ENCODE assay signal across 8 cellular contexts in the genomic region with DNA sequence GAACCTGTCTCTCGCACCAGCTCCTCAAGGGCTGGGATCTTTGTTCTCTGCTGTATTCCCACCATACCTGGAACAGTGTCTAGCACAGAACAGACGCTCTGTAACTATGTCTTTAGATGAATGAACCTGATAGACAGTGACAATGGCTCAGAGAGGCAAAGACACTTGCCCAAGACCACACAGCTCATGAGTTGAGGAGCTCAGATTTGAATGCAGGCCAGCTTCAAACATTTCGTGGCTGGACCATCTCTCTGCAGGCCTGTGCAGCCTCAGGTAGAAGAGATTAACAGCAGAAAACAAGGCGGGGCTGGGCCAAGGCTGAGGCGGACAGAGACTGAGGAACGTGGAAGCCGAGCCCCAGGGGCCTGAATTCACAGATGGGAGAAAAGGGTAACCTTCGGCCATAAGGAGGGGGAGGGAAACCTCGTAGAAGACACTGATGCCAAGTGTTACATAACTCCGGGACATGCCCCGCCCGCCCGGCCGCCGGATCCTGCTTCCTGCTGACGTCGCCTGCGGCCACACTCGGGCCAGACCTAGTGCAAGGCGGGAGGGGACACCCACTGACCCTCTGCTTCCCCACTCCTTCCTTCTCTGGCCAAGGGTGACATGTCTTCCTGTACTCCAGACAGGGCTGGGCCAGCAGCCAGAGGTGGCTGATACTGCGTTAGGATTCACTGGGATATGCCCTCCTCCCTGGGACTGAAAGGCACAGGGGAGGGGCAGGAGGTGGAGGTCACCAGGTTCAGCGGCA.
DNase-seq lines count a peak whose midpoint lies in the region; ATAC-seq, FAIRE-seq and TF ChIP-seq lines count a peak whose summit lies in the region.

No MANE protein-coding gene starts in this region.

- no peak overlapping the region for H2BK12ac ChIP-seq in H9 (ENCODE audit: insufficient read length, low read depth, low read length)

- H3K56ac ChIP-seq in H9 (ENCODE audit: insufficient read length, low read depth, low read length): no peak overlapping the region

- no peak overlapping the region for H3K4me3 Mint-ChIP-seq in H9

- H2AFZ ChIP-seq in H9 (ENCODE audit: low read length) (no peak overlapping the region), K562 (ENCODE audit: low read depth, low read length) (no peak overlapping the region), smooth muscle cell (ENCODE audit: low read depth) (no peak overlapping the region)

- H3K4me1 ChIP-seq in H9 (ENCODE audit: insufficient read depth, low read length) (no peaks in the 10 kb centered on the region), K562 (replicated peaks in 1 of 2; ENCODE audit: control insufficient read depth in 2 of 2, insufficient read depth in 2 of 2, low read length in 2 of 2) (peaks cover 0 to 22% of the 10 kb centered on the region in 2 experiments; a peak in 1 of 5 replicates), smooth muscle cell (ENCODE audit: low read depth) (no peaks in the 10 kb centered on the region)

- H4K5ac ChIP-seq in H9 (ENCODE audit: insufficient read length, low read depth, low read length): no peak overlapping the region

- H3K4me2 ChIP-seq in H9 (ENCODE audit: insufficient read depth, insufficient read length, low read length): no peak overlapping the region
- H3K4me2 ChIP-seq in K562 (ENCODE audit: insufficient read depth, low read length): no peak overlapping the region
- no peak overlapping the region for H3K4me2 ChIP-seq in smooth muscle cell

- no peaks in the 10 kb centered on the region for H3K27me3 Mint-ChIP-seq in H9 (ENCODE audit: low read depth)

- H3K23me2 ChIP-seq in H9 (ENCODE audit: insufficient read length, low read depth, low read length, poor library complexity, severe bottlenecking): no peaks in the 10 kb centered on the region

- H3K9ac ChIP-seq in H9 (ENCODE audit: extremely low read depth, insufficient read length, low read length) (no peak overlapping the region), K562 (ENCODE audit: insufficient read depth in 1 of 2, low read depth in 2 of 2, low read length in 2 of 2) (0 out of 4 replicates have a peak overlapping the region, but pooled peaks of 1 of the 2 experiments have one; percentile 33), smooth muscle cell (ENCODE audit: low read depth) (no peak overlapping the region)

- H3K27me3 ChIP-seq in H9 (ENCODE audit: insufficient read depth, low read length): no peaks in the 10 kb centered on the region
- H3K27me3 ChIP-seq in K562 (ENCODE audit: control insufficient read depth in 2 of 2, insufficient read depth in 2 of 2, low read length in 2 of 2): no peaks in the 10 kb centered on the region
- no peaks in the 10 kb centered on the region for H3K27me3 ChIP-seq in smooth muscle cell (ENCODE audit: low read depth)

- DNase-seq in H9: no peak
- no peak for DNase-seq in K562 (ENCODE audit: extremely low read depth in 1 of 4, low spot score in 3 of 4)
- DNase-seq in hippocampal formation (lab: John Stamatoyannopoulos, UW): peak; percentile 40 to 69
- DNase-seq in smooth muscle cell (lab: John Stamatoyannopoulos, UW; ENCODE audit: unreplicated experiment): no peak
- DNase-seq in stimulated activated CD4-positive, alpha-beta T cell treated with anti-CD3 and anti-CD28 coated beads, Interleukin-2, amount 100 ng/mL, for 48 hours: no peak
- no peak for DNase-seq in activated T-cell treated with anti-CD3 and anti-CD28 coated beads, Interleukin-2, amount 50 U/mL, for 1 hour

- no peaks in the 10 kb centered on the region for H3K4me1 Mint-ChIP-seq in H9

- no peak overlapping the region for H3K4me3 ChIP-seq in K562
- no peak overlapping the region for H3K4me3 ChIP-seq in smooth muscle cell

- no peak overlapping the region for H4K8ac ChIP-seq in H9 (replicated peaks; ENCODE audit: insufficient read length, low read depth, low read length)

- no peaks in the 10 kb centered on the region for H3K9me1 ChIP-seq in K562 (ENCODE audit: control insufficient read depth, insufficient read depth, low read length)

- no peak overlapping the region for H4K91ac ChIP-seq in H9 (ENCODE audit: insufficient read length, low read depth, low read length)

- CTCF ChIA-PET in K562 (lab: Yijun Ruan, JAX; ENCODE audit: low intra/inter-chr PET ratio): no interaction called here

- no TSS peak for BruUV-seq in K562 (replicated peaks; lab: Mats Ljungman, UMichigan)

- TF ChIP-seq CTCF in H9 (conservative IDR thresholded peaks at IDR 0.05): no peak
- no peak for TF ChIP-seq CTCF in K562 (IDR thresholded peaks at IDR 0.05 in 2 of 3, conservative IDR thresholded peaks at IDR 0.05 in 1 of 3; ENCODE audit: insufficient read depth in 2 of 3, low read depth in 1 of 3, low read length in 3 of 3)
- TF ChIP-seq CTCF in smooth muscle cell (IDR thresholded peaks at IDR 0.05; ENCODE audit: borderline replicate concordance, insufficient read depth, poor library complexity, severe bottlenecking): no peak

- no peak overlapping the region for H2BK15ac ChIP-seq in H9 (ENCODE audit: low read depth, low read length)

- H3K36me3 ChIP-seq in K562 (ENCODE audit: control insufficient read depth, insufficient read depth, low read length): peaks cover 51% of the 10 kb centered on the region; the same call in 1 of the 3 replicates
- H3K36me3 ChIP-seq in smooth muscle cell (ENCODE audit: low read depth): no peaks in the 10 kb centered on the region

- in situ Hi-C loops in K562 (cut with MboI): no loop called here

- H3K27ac Mint-ChIP-seq in H9: peak overlapping the region in 2 of 3 experiments; percentile 4 to 79; a peak in 4 of 7 replicates

- ATAC-seq in K562 (no peak), GM18519 (IDR thresholded peaks at IDR 0.05; ENCODE audit: low FRiP score, unreplicated experiment) (no peak), HG02885 (IDR thresholded peaks at IDR 0.05; ENCODE audit: poor library complexity, unreplicated experiment) (no peak)

- POLR2A ChIA-PET in K562 (lab: Yijun Ruan, JAX): interaction anchor here (0.6 to 0.9 kb wide), 4 partner anchors 10 to 312 kb away, joined by 3 to 5 read pairs (median 3); no protein-coding TSS in a partner anchor

- WGBS in H9 (ENCODE audit: extremely low coverage, insufficient read length, low lambda C conversion rate): no CpG with 5 or more reads among the region's 22 CpGs
- WGBS in K562 (ENCODE audit: insufficient coverage, low coverage, missing lambda C conversion rate): 78% methylated on average over 17 of the region's 22 CpGs
- WGBS in smooth muscle cell (ENCODE audit: low lambda C conversion rate): 85% methylated on average over 22 of the region's 22 CpGs

- H2AK5ac ChIP-seq in H9 (ENCODE audit: insufficient read length, low read length): no peak overlapping the region

- TF ChIP-seq EP300 in K562 (IDR thresholded peaks at IDR 0.05; ENCODE audit: low read length): no peak

- FAIRE-seq in K562 (lab: Jason Lieb, UNC): no peak

- H3K9me3 Mint-ChIP-seq in H9: no peaks in the 10 kb centered on the region

- TF ChIP-seq RAD21 in K562 (CRISPR knock-in tag; conservative IDR thresholded peaks at IDR 0.05 in 1 of 2, IDR thresholded peaks at IDR 0.05 in 1 of 2): no peak

- intact Hi-C loops in K562 (cut with micrococcal nuclease): no loop called here

- no peak overlapping the region for H3K23ac ChIP-seq in H9 (ENCODE audit: insufficient read length, low read depth, low read length)

- H3K36me3 Mint-ChIP-seq in H9 (ENCODE audit: insufficient read depth in 1 of 3, low read depth in 3 of 3): peaks cover 14 to 51% (median 45%) of the 10 kb centered on the region in 3 experiments; a peak in 6 of 7 replicates

- no peak overlapping the region for H2BK5ac ChIP-seq in H9 (ENCODE audit: insufficient read length, low read length)

- no peak overlapping the region for H3K4ac ChIP-seq in H9 (ENCODE audit: low read depth, low read length)

- no peak overlapping the region for H3K27ac ChIP-seq in H9 (ENCODE audit: insufficient read length, low read depth, low read length)
- no peak overlapping the region for H3K27ac ChIP-seq in K562 (ENCODE audit: extremely low read depth, low read depth, low read length)
- H3K27ac ChIP-seq in smooth muscle cell (ENCODE audit: low read depth): peak overlapping the region; percentile 68

- no peak overlapping the region; the same call in 1 of the 2 replicates for H3K14ac ChIP-seq in H9 (ENCODE audit: insufficient read depth, low read length)

- no peaks in the 10 kb centered on the region for H3K79me1 ChIP-seq in H9 (ENCODE audit: insufficient read depth, low read depth, low read length, poor library complexity, severe bottlenecking)

- no peak overlapping the region for H2BK20ac ChIP-seq in H9 (ENCODE audit: low read depth, low read length, poor library complexity, severe bottlenecking)

- H3K9me3 ChIP-seq in H9 (ENCODE audit: control insufficient read depth, low read depth, low read length): no peaks in the 10 kb centered on the region
- no peaks in the 10 kb centered on the region for H3K9me3 ChIP-seq in K562 (replicated peaks; ENCODE audit: control insufficient read depth, insufficient read depth, low read depth, low read length)
- no peaks in the 10 kb centered on the region for H3K9me3 ChIP-seq in smooth muscle cell (replicated peaks; ENCODE audit: low read depth)

- H3F3A ChIP-seq in smooth muscle cell (ENCODE audit: low read depth): no peaks in the 10 kb centered on the region

- H2BK120ac ChIP-seq in H9 (ENCODE audit: low read depth, low read length, poor library complexity, severe bottlenecking): no peak overlapping the region

- H3K79me2 ChIP-seq in H9 (ENCODE audit: insufficient read depth, low read length) (no peaks in the 10 kb centered on the region), K562 (ENCODE audit: control insufficient read depth, insufficient read depth, low read length) (no peaks in the 10 kb centered on the region), smooth muscle cell (ENCODE audit: low read depth) (peaks cover 56% of the 10 kb centered on the region)

- no peaks in the 10 kb centered on the region for H4K20me1 ChIP-seq in H9 (ENCODE audit: control insufficient read depth, insufficient read depth, insufficient read length)
- peaks cover 5% of the 10 kb centered on the region; the same call in 1 of the 2 replicates for H4K20me1 ChIP-seq in K562 (replicated peaks; ENCODE audit: control insufficient read depth, insufficient read depth, low read length)
- H4K20me1 ChIP-seq in smooth muscle cell (ENCODE audit: low read depth): peaks cover 97% of the 10 kb centered on the region

- TF ChIP-seq POLR2A in K562 (conservative IDR thresholded peaks at IDR 0.05): no peak

- no peak overlapping the region for H3K18ac ChIP-seq in H9 (ENCODE audit: insufficient read length, low read depth, low read length)

- no peak overlapping the region for H3T11ph ChIP-seq in H9 (ENCODE audit: low read length)

TF ChIP-seq in K562, 482 proteins besides CTCF, POLR2A, EP300 and RAD21 (continues in another document):
- peak; percentile 73 for TF ChIP-seq ZFP36 (IDR thresholded peaks at IDR 0.05; ENCODE audit: low read depth, low read length, partially characterized antibody)

Comparison
In these comparisons a context has a peak if more than half of its experiments do, and no peak if none do; other contexts are left out.
1. DNase-seq: peak in hippocampal formation (2 of 2); none in H9 (single experiment), K562 (0 of 4), smooth muscle cell (single experiment), stimulated activated CD4-positive, alpha-beta T cell treated with anti-CD3 and anti-CD28 coated beads, Interleukin-2, amount 100 ng/mL, for 48 hours (0 of 2) and activated T-cell treated with anti-CD3 and anti-CD28 coated beads, Interleukin-2, amount 50 U/mL, for 1 hour (single experiment).